10 cellular contexts compared by ENCODE assay signal in the genomic region with DNA sequence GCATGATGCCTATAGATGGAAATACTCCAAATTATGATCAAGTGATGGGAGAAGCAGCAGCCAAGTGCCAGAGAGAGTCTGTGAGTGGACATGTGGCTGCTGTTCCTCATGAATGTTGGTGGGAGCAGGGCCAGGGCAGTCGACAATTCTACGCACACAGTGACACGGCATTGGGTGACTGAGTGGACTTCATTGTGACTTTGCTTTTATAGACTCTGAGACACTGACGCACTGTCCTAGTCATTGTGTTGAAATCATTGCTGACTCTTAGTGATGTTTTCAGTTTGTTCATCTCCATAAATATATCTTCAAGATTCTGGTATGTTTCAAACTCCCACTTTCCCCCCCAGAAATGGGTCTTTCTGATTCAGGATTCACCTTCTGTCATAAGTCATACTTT.
"Had no signal": no experiment of that assay in that cellular context is flagged by ENCODE, and none has a peak within 500 bp of the region (broad histone marks: within the 10 kb centered on the region; RNA-seq: fewer than 3 reads in every experiment).

No MANE protein-coding gene starts in this region.

- H3K4me3 Mint-ChIP-seq: activated naive CD8-positive, alpha-beta T cell; activated T-helper 1 cell treated with anti-CD3 and anti-CD28 coated beads, Interleukin-12 subunit alpha, Interleukin-12 subunit beta, Interleukin-2, Interleukin-4 antibody, amounts not matched to agents 30 ng/mL and 10 ng/mL and 1 ng/mL, durations not matched to agents 14 hours and 24 hours and 36 hours; natural killer cell had no signal

- H3K36me3 ChIP-seq: cardiac muscle cell, lower lobe of right lung, tibial nerve had no signal

- H3K4me1 ChIP-seq: lower lobe of right lung had no signal

- H3K27ac Mint-ChIP-seq: activated naive CD8-positive, alpha-beta T cell; activated T-helper 1 cell treated with anti-CD3 and anti-CD28 coated beads, Interleukin-12 subunit alpha, Interleukin-12 subunit beta, Interleukin-2, Interleukin-4 antibody, amounts not matched to agents 30 ng/mL and 10 ng/mL and 1 ng/mL, durations not matched to agents 14 hours and 24 hours and 36 hours; natural killer cell had no signal

- H3K9me3 Mint-ChIP-seq: activated T-helper 1 cell treated with anti-CD3 and anti-CD28 coated beads, Interleukin-12 subunit alpha, Interleukin-12 subunit beta, Interleukin-2, Interleukin-4 antibody, amounts not matched to agents 30 ng/mL and 10 ng/mL and 1 ng/mL, durations not matched to agents 14 hours and 24 hours and 36 hours had no signal

- H3K36me3 Mint-ChIP-seq: activated naive CD8-positive, alpha-beta T cell; natural killer cell had no signal

- H3K27ac ChIP-seq: cardiac muscle cell, epithelial cell of prostate, lower lobe of right lung, tibial nerve had no signal

- H3K4me3 ChIP-seq: cardiac muscle cell, lower lobe of right lung, tibial nerve had no signal

- H3K9me3 ChIP-seq: lower lobe of right lung had no signal

- DNase-seq: activated CD4-positive, alpha-beta T cell treated with anti-CD3 and anti-CD28 coated beads, Interleukin-2, amount 50 U/mL, for 4 hours; activated gamma-delta T cell treated with Interleukin-2 at 50 U/mL for 16 hours; natural killer cell; stimulated activated naive CD4-positive, alpha-beta T cell had no signal

- H3K27me3 ChIP-seq: cardiac muscle cell, tibial nerve had no signal

- H3K27me3 Mint-ChIP-seq: activated naive CD8-positive, alpha-beta T cell had no signal
